20 cellular contexts compared by ENCODE assay signal in the genomic region with DNA sequence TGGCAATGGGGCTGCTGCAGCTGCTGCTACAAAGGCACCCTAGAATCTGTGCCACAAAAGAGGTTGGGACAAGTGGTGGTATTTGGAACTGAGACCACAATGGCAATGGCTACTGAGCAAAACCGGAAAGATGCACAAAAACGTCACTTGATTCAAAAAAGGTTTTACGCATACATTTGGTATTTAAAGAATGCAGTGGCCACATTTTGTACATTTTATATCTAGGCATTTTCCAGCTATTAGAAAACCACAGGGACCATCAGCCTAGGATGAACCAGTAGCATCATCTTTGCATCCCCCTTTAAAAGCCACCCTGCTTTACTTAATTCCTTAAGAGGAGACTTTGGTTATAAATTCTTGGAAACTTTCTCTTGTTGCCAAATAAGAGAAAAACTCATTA.
"Had no signal": no experiment of that assay in that cellular context is flagged by ENCODE, and none has a peak within 500 bp of the region (broad histone marks: within the 10 kb centered on the region; RNA-seq: fewer than 3 reads in every experiment).

No MANE protein-coding gene starts in this region.

- H3K9ac ChIP-seq: neural progenitor cell had no signal

- H3K4me1 ChIP-seq: ascending aorta, gastroesophageal sphincter, heart right ventricle, neural progenitor cell, psoas muscle, suprapubic skin, transverse colon had no signal

- H2AFZ ChIP-seq: neural progenitor cell had no signal

- H3K9me3 ChIP-seq: ascending aorta, gastroesophageal sphincter, heart right ventricle, mucosa of descending colon, psoas muscle, suprapubic skin, transverse colon had no signal

- H3K4me3 ChIP-seq: ascending aorta, cardiac muscle cell, gastroesophageal sphincter, heart right ventricle, mucosa of descending colon, neural progenitor cell, psoas muscle, skin epidermis, suprapubic skin, transverse colon had no signal

- DNase-seq: activated CD4-positive, alpha-beta T cell treated with anti-CD3 and anti-CD28 coated beads, Interleukin-2, amount 50 U/mL, for 1 hour; activated CD4-positive, CD25-positive, alpha-beta regulatory T cell treated with anti-CD3 and anti-CD28 coated beads, Interleukin-2, amount 50 U/mL, for 72 hours; activated CD8-positive, alpha-beta memory T cell treated with anti-CD3 and anti-CD28 coated beads, Interleukin-2, amount 50 U/mL, for 48 hours; activated effector memory CD4-positive, alpha-beta T cell treated with anti-CD3 and anti-CD28 coated beads, Interleukin-2, amount 50 U/mL, for 16 hours; activated naive CD4-positive, alpha-beta T cell treated with anti-CD3 and anti-CD28 coated beads, Interleukin-2, amount 50 U/mL, for 16 hours; activated T-cell treated with anti-CD3 and anti-CD28 coated beads, Interleukin-2, amount 50 U/mL, for 48 hours; effector CD8-positive, alpha-beta T cell; heart right ventricle; immature natural killer cell; mucosa of descending colon; naive B cell; psoas muscle; right cardiac atrium; transverse colon had no signal

- H3K27ac ChIP-seq: ascending aorta, cardiac muscle cell, gastroesophageal sphincter, heart right ventricle, neural progenitor cell, psoas muscle, skin epidermis, suprapubic skin, transverse colon had no signal

- H3K27me3 ChIP-seq: ascending aorta, cardiac muscle cell, gastroesophageal sphincter, heart right ventricle, neural progenitor cell, suprapubic skin, transverse colon had no signal

- H3K36me3 ChIP-seq: ascending aorta, cardiac muscle cell, gastroesophageal sphincter, heart right ventricle, neural progenitor cell, suprapubic skin, transverse colon had no signal

- H3K4me2 ChIP-seq: neural progenitor cell had no signal
